Comparison of ENCODE assay signal across 11 cellular contexts in genomic region chr4:2296621-2297601, GRCh38. TPM values are rescaled to one million over a fixed set of nuclear protein-coding genes. Genes with fewer than 3 reads are reported as not detected.
A peak's percentile ranks its signal among the peaks of the same experiment; 100 is the strongest.
DNase-seq lines count a peak whose midpoint lies in the region; ATAC-seq and TF ChIP-seq lines count a peak whose summit lies in the region.
"Had no signal": no experiment of that assay in that cellular context is flagged by ENCODE, and none has a peak within 500 bp of the region (broad histone marks: within the 10 kb centered on the region; RNA-seq: fewer than 3 reads in every experiment).

No MANE protein-coding gene starts in this region.

- peak; percentile 34 for DNase-seq in activated CD4-positive, alpha-beta T cell treated with anti-CD3 and anti-CD28 coated beads for 36 hours
- no peak for DNase-seq in activated CD4-positive, alpha-beta T cell treated with anti-CD3 and anti-CD28 coated beads for 48 hours
- DNase-seq in central memory CD8-positive, alpha-beta T cell (ENCODE audit: low spot score in 2 of 2), result no peak
- DNase-seq in sigmoid colon, result peak; percentile 55
- DNase-seq: effector CD8-positive, alpha-beta T cell; T-helper 17 cell had no signal

- no peaks in the 10 kb centered on the region for H3K27me3 ChIP-seq in sigmoid colon

- H3K27ac ChIP-seq in KOPT-K1 (ENCODE audit: low read depth, low read length, poor library complexity, severe bottlenecking) (peak overlapping the region; percentile 74), sigmoid colon (no peak overlapping the region)
- H3K27ac ChIP-seq: neutrophil had no signal

- H3K4me3 Mint-ChIP-seq in activated CD4-positive, alpha-beta T cell treated with anti-CD3 and anti-CD28 coated beads for 36 hours, result no peak overlapping the region
- H3K4me3 Mint-ChIP-seq in central memory CD8-positive, alpha-beta T cell, result no peak overlapping the region
- H3K4me3 Mint-ChIP-seq: T-helper 17 cell had no signal

- H3K4me1 ChIP-seq in sigmoid colon, result peaks cover 0 to 10% (median 5%) of the 10 kb centered on the region in 4 donors

- H3K9me3 ChIP-seq in KOPT-K1 (ENCODE audit: insufficient read depth, low read length, poor library complexity, severe bottlenecking) (peaks cover 6% of the 10 kb centered on the region), sigmoid colon (no peaks in the 10 kb centered on the region)
- H3K9me3 ChIP-seq: neutrophil had no signal

- H3K4me3 ChIP-seq in sigmoid colon, result no peak overlapping the region

- H3K36me3 Mint-ChIP-seq in activated CD4-positive, alpha-beta T cell treated with anti-CD3 and anti-CD28 coated beads for 36 hours (ENCODE audit: low read depth), result no peaks in the 10 kb centered on the region
- peaks cover 6% of the 10 kb centered on the region for H3K36me3 Mint-ChIP-seq in central memory CD8-positive, alpha-beta T cell (ENCODE audit: insufficient read depth)

- no peak overlapping the region for H3K27ac Mint-ChIP-seq in activated CD4-positive, alpha-beta T cell treated with anti-CD3 and anti-CD28 coated beads for 36 hours
- peak overlapping the region; percentile 38 for H3K27ac Mint-ChIP-seq in central memory CD8-positive, alpha-beta T cell (ENCODE audit: low read depth)

- no peak for TF ChIP-seq POLR2A in sigmoid colon (IDR thresholded peaks at IDR 0.05)

- peaks cover 3% of the 10 kb centered on the region for H3K9me3 Mint-ChIP-seq in activated CD4-positive, alpha-beta T cell treated with anti-CD3 and anti-CD28 coated beads for 36 hours (ENCODE audit: low read depth)
- no peaks in the 10 kb centered on the region for H3K9me3 Mint-ChIP-seq in central memory CD8-positive, alpha-beta T cell

- no peaks in the 10 kb centered on the region for H3K27me3 Mint-ChIP-seq in activated CD4-positive, alpha-beta T cell treated with anti-CD3 and anti-CD28 coated beads for 36 hours
- no peaks in the 10 kb centered on the region for H3K27me3 Mint-ChIP-seq in central memory CD8-positive, alpha-beta T cell
- H3K27me3 Mint-ChIP-seq: T-helper 17 cell had no signal

- TF ChIP-seq CTCF in sigmoid colon (IDR thresholded peaks at IDR 0.05), result no peak

- no peaks in the 10 kb centered on the region for H3K36me3 ChIP-seq in KOPT-K1 (ENCODE audit: insufficient read depth, low read length)
- no peaks in the 10 kb centered on the region for H3K36me3 ChIP-seq in sigmoid colon
- H3K36me3 ChIP-seq: neutrophil had no signal

- H3K4me1 Mint-ChIP-seq in activated CD4-positive, alpha-beta T cell treated with anti-CD3 and anti-CD28 coated beads for 36 hours, result peaks cover 28% of the 10 kb centered on the region
- peaks cover 16% of the 10 kb centered on the region for H3K4me1 Mint-ChIP-seq in central memory CD8-positive, alpha-beta T cell

- no peak for TF ChIP-seq EP300 in sigmoid colon (IDR thresholded peaks at IDR 0.05)

- WGBS in sigmoid colon, 2 donors, result 78 to 79% methylated on average over 37 of the region's 37 CpGs

- peak; percentile 11 for ATAC-seq in activated CD4-positive, alpha-beta T cell treated with anti-CD3 and anti-CD28 coated beads for 36 hours
- ATAC-seq in central memory CD8-positive, alpha-beta T cell (replicated peaks; ENCODE audit: extremely low read depth, poor library complexity, severe bottlenecking), result no peak
- ATAC-seq in HG03159 (IDR thresholded peaks at IDR 0.05; ENCODE audit: unreplicated experiment) (no peak), GM21529 (IDR thresholded peaks at IDR 0.05; ENCODE audit: unreplicated experiment) (no peak), HG03097 (IDR thresholded peaks at IDR 0.05; ENCODE audit: low FRiP score, unreplicated experiment) (no peak)
- ATAC-seq: T-helper 17 cell had no signal

- POLR2A ChIA-PET in activated CD4-positive, alpha-beta T cell treated with anti-CD3 and anti-CD28 coated beads for 36 hours (lab: Charles Lee), result no interaction called here

- intact Hi-C loops in activated CD4-positive, alpha-beta T cell treated with anti-CD3 and anti-CD28 coated beads for 36 hours (cut with DNase I, micrococcal nuclease), result no loop called here
- intact Hi-C loops in sigmoid colon (cut with DNase I), result no loop called here

- CTCF ChIA-PET in activated CD4-positive, alpha-beta T cell treated with anti-CD3 and anti-CD28 coated beads for 36 hours (lab: Charles Lee), result interaction anchor here (0.5 kb wide), 1 partner anchor 61 kb away, joined by 3 read pairs; no protein-coding TSS in a partner anchor

RNA-seq across cellular contexts. Expression of gene MXD4, which starts 35.0 kb away (rescaled TPM):
- 1 to 10 TPM; 1.6 to 2.3 TPM for total RNA-seq in activated CD4-positive, alpha-beta T cell treated with anti-CD3 and anti-CD28 coated beads for 36 hours
- total RNA-seq in sigmoid colon, result 10 to 100 TPM; 36.4 to 62.0 (median 38.7) TPM
- 10 to 100 TPM; 25.0 to 32.8 (median 27.6) TPM for polyA plus RNA-seq in sigmoid colon

RNA-seq across cellular contexts. Expression of gene HAUS3, which starts 55.0 kb away (rescaled TPM):
- total RNA-seq in activated CD4-positive, alpha-beta T cell treated with anti-CD3 and anti-CD28 coated beads for 36 hours, result 10 to 100 TPM; 14.6 to 18.6 TPM
- total RNA-seq in sigmoid colon, result 10 to 100 TPM; 12.1 to 18.5 (median 16.4) TPM
- 1 to 10 TPM; 3.2 to 7.7 (median 6.0) TPM for polyA plus RNA-seq in sigmoid colon

RNA-seq across cellular contexts. Expression of gene POLN, which starts 55.0 kb away (rescaled TPM):
- 1 to 10 TPM; 2.3 to 3.2 TPM for total RNA-seq in activated CD4-positive, alpha-beta T cell treated with anti-CD3 and anti-CD28 coated beads for 36 hours
- 1 to 10 TPM; 1.8 to 9.4 (median 2.6) TPM for total RNA-seq in sigmoid colon
- 1 to 10 TPM in 1 of 3 donors, under 1 TPM in 1, not detected in 1; 0.60 to 1.1 TPM for polyA plus RNA-seq in sigmoid colon

Comparison
In these comparisons a context has a peak if more than half of its experiments do, and no peak if none do; other contexts are left out.
1. DNase-seq: peak in activated CD4-positive, alpha-beta T cell treated with anti-CD3 and anti-CD28 coated beads for 36 hours (single experiment) and sigmoid colon (single experiment); none in activated CD4-positive, alpha-beta T cell treated with anti-CD3 and anti-CD28 coated beads for 48 hours (single experiment) and central memory CD8-positive, alpha-beta T cell (0 of 2).
2. RNA of gene MXD4, which starts 35.0 kb away (total RNA-seq): 36.4 to 62.0 TPM in sigmoid colon; 1.6 to 2.3 TPM in activated CD4-positive, alpha-beta T cell treated with anti-CD3 and anti-CD28 coated beads for 36 hours; every median in the first group is over 10 times any median in the second.